15 cellular contexts compared by ENCODE assay signal in the genomic region with DNA sequence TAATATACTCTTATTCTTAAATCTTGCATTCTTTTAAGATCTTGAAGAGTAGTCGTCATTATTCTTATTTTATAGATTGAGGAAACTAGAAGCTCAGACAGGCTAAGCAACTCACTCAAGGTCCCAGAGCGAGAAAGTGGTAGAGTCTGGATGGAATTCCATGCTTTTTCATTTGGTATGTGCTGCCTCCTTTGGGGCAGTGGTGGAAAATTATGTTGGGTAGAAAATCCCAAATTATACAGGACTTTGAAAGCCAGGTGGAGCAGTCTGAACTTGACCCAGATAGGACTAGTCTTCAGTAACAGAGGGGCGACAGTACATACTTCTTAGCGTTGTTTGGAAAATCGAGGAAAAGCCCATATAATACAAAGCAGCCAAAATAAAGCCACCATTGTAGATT.
DNase-seq lines count a peak whose midpoint lies in the region; TF ChIP-seq lines count a peak whose summit lies in the region.
"Had no signal": no experiment of that assay in that cellular context is flagged by ENCODE, and none has a peak within 500 bp of the region (broad histone marks: within the 10 kb centered on the region; RNA-seq: fewer than 3 reads in every experiment).

No MANE protein-coding gene starts in this region.

- no peaks in the 10 kb centered on the region for H4K20me1 ChIP-seq in neural progenitor cell (ENCODE audit: low read depth)

- H3K36me3 Mint-ChIP-seq in endodermal cell (ENCODE audit: low read depth): no peaks in the 10 kb centered on the region
- peaks cover 2% of the 10 kb centered on the region for H3K36me3 Mint-ChIP-seq in neural progenitor cell
- H3K36me3 Mint-ChIP-seq: CD8-positive, alpha-beta memory T cell; stimulated activated effector memory CD8-positive, alpha-beta T cell treated with anti-CD3 and anti-CD28 coated beads, Interleukin-12 subunit alpha, Interleukin-12 subunit beta, amount 100 ng/mL, for 72 hours had no signal

- H3K9me3 Mint-ChIP-seq in endodermal cell (no peaks in the 10 kb centered on the region), neural progenitor cell (no peaks in the 10 kb centered on the region)
- H3K9me3 Mint-ChIP-seq: dendritic cell treated with granulocyte-macrophage colony-stimulating factor and Interleukin-4, amounts not matched to agents 40 ng/mL and 50 ng/mL, for 4 days; stimulated activated effector memory CD8-positive, alpha-beta T cell treated with anti-CD3 and anti-CD28 coated beads, Interleukin-12 subunit alpha, Interleukin-12 subunit beta, amount 100 ng/mL, for 72 hours had no signal

- H3K9ac ChIP-seq in endodermal cell (ENCODE audit: extremely low read depth, low read length, poor library complexity, severe bottlenecking) (no peak overlapping the region), neural progenitor cell (no peak overlapping the region)

- 91 to 100% methylated on average over 1 to 5 of the region's 5 CpGs for WGBS in endodermal cell (ENCODE audit: insufficient coverage in 1 of 2, insufficient read length in 1 of 2), 2 experiments

- H2AFZ ChIP-seq in neural progenitor cell (replicated peaks): no peak overlapping the region

- H3K36me3 ChIP-seq in endodermal cell (ENCODE audit: control insufficient read depth, insufficient read depth, low read length) (no peaks in the 10 kb centered on the region), neural progenitor cell (no peaks in the 10 kb centered on the region), vagina (no peaks in the 10 kb centered on the region)
- H3K36me3 ChIP-seq: upper lobe of right lung had no signal

- intact Hi-C loops in vagina (cut with DNase I): no loop called here

- H3K4me3 ChIP-seq in endodermal cell (ENCODE audit: low read length): no peak overlapping the region
- H3K4me3 ChIP-seq in neural progenitor cell: no peak overlapping the region
- no peak overlapping the region for H3K4me3 ChIP-seq in vagina
- H3K4me3 ChIP-seq: upper lobe of right lung had no signal

- no peak for TF ChIP-seq POLR2A in vagina (IDR thresholded peaks at IDR 0.05)

- no peaks in the 10 kb centered on the region for H3K79me2 ChIP-seq in neural progenitor cell (ENCODE audit: low read depth)

- peaks cover 2% of the 10 kb centered on the region for H3K27me3 Mint-ChIP-seq in endodermal cell (ENCODE audit: insufficient read depth)
- H3K27me3 Mint-ChIP-seq in neural progenitor cell (ENCODE audit: insufficient read depth, low read depth): peaks cover 4% of the 10 kb centered on the region
- H3K27me3 Mint-ChIP-seq: dendritic cell treated with granulocyte-macrophage colony-stimulating factor and Interleukin-4, amounts not matched to agents 40 ng/mL and 50 ng/mL, for 4 days had no signal

- H3K4me1 Mint-ChIP-seq in endodermal cell: peaks cover 23% of the 10 kb centered on the region
- H3K4me1 Mint-ChIP-seq in neural progenitor cell: peaks cover 19% of the 10 kb centered on the region
- H3K4me1 Mint-ChIP-seq: CD8-positive, alpha-beta memory T cell; stimulated activated effector memory CD8-positive, alpha-beta T cell treated with anti-CD3 and anti-CD28 coated beads, Interleukin-12 subunit alpha, Interleukin-12 subunit beta, amount 100 ng/mL, for 72 hours had no signal

- H3K4me3 Mint-ChIP-seq in endodermal cell (no peak overlapping the region), neural progenitor cell (no peak overlapping the region)
- H3K4me3 Mint-ChIP-seq: CD8-positive, alpha-beta memory T cell; dendritic cell treated with granulocyte-macrophage colony-stimulating factor and Interleukin-4, amounts not matched to agents 40 ng/mL and 50 ng/mL, for 4 days; stimulated activated effector memory CD8-positive, alpha-beta T cell treated with anti-CD3 and anti-CD28 coated beads, Interleukin-12 subunit alpha, Interleukin-12 subunit beta, amount 100 ng/mL, for 72 hours had no signal

- H3K27ac ChIP-seq in endodermal cell (ENCODE audit: low read depth, low read length): no peak overlapping the region
- H3K27ac ChIP-seq in neural progenitor cell: no peak overlapping the region
- H3K27ac ChIP-seq in vagina: no peak overlapping the region
- H3K27ac ChIP-seq: upper lobe of right lung had no signal

- TF ChIP-seq CTCF in endodermal cell (conservative IDR thresholded peaks at IDR 0.05) (peak; percentile 77), neural progenitor cell (IDR thresholded peaks at IDR 0.05) (peak; percentile 25), vagina (IDR thresholded peaks at IDR 0.05) (no peak)

- H3K27ac Mint-ChIP-seq in endodermal cell (no peak overlapping the region), neural progenitor cell (no peak overlapping the region)
- H3K27ac Mint-ChIP-seq: CD8-positive, alpha-beta memory T cell; dendritic cell treated with granulocyte-macrophage colony-stimulating factor and Interleukin-4, amounts not matched to agents 40 ng/mL and 50 ng/mL, for 4 days; stimulated activated effector memory CD8-positive, alpha-beta T cell treated with anti-CD3 and anti-CD28 coated beads, Interleukin-12 subunit alpha, Interleukin-12 subunit beta, amount 100 ng/mL, for 72 hours had no signal

- DNase-seq in NCI-H1092 treated with DMSO at 0.1 percent for 48 hours (lab: John Stamatoyannopoulos, UW) (peak; percentile 2), NCI-H1092 (lab: John Stamatoyannopoulos, UW) (no peak), NCI-H69 (lab: John Stamatoyannopoulos, UW) (peak; percentile 37), endodermal cell (peak; percentile 59), neural progenitor cell (ENCODE audit: low spot score) (no peak), NCI-H774 (lab: John Stamatoyannopoulos, UW) (no peak), vagina (ENCODE audit: extremely low spot score in 2 of 2) (no peak), HK-2 (ENCODE audit: unreplicated experiment) (no peak)
- DNase-seq: CD8-positive, alpha-beta memory T cell; mammary epithelial cell; NCI-H748 treated with DMSO at 0.1 percent for 48 hours; T-helper 9 cell; upper lobe of right lung had no signal

- peaks cover 6% of the 10 kb centered on the region for H3K4me1 ChIP-seq in endodermal cell (ENCODE audit: control insufficient read depth, insufficient read depth, low read length)
- peaks cover 8% of the 10 kb centered on the region for H3K4me1 ChIP-seq in neural progenitor cell
- no peaks in the 10 kb centered on the region for H3K4me1 ChIP-seq in vagina
- H3K4me1 ChIP-seq: upper lobe of right lung had no signal

- H3F3A ChIP-seq in neural progenitor cell (ENCODE audit: low read depth): peaks cover 9% of the 10 kb centered on the region

- H3K9me3 ChIP-seq in endodermal cell (ENCODE audit: control insufficient read depth, low read length) (no peaks in the 10 kb centered on the region), neural progenitor cell (ENCODE audit: low read depth) (no peaks in the 10 kb centered on the region), vagina (no peaks in the 10 kb centered on the region)
- H3K9me3 ChIP-seq: upper lobe of right lung had no signal

- H3K27me3 ChIP-seq in endodermal cell (ENCODE audit: control insufficient read depth, insufficient read depth, low read length, poor library complexity, severe bottlenecking): no peaks in the 10 kb centered on the region
- H3K27me3 ChIP-seq in neural progenitor cell: no peaks in the 10 kb centered on the region
- no peaks in the 10 kb centered on the region for H3K27me3 ChIP-seq in vagina
- H3K27me3 ChIP-seq: upper lobe of right lung had no signal

- H3K4me2 ChIP-seq in neural progenitor cell: no peak overlapping the region

Comparison
In these comparisons a context has a peak if more than half of its experiments do, and no peak if none do; other contexts are left out.
1. DNase-seq: peak in NCI-H1092 treated with DMSO at 0.1 percent for 48 hours (single experiment), NCI-H69 (single experiment) and endodermal cell (single experiment); none in NCI-H1092 (single experiment), neural progenitor cell (single experiment), NCI-H774 (single experiment), vagina (0 of 2) and HK-2 (single experiment).
2. CTCF ChIP-seq: peak in endodermal cell (single experiment) and neural progenitor cell (single experiment); none in vagina (0 of 3).